22 cellular contexts compared by ENCODE assay signal in genomic region chr13:97120976-97121375, GRCh38.
DNase-seq lines count a peak whose midpoint lies in the region; ATAC-seq, FAIRE-seq and TF ChIP-seq lines count a peak whose summit lies in the region.
"Had no signal": no experiment of that assay in that cellular context is flagged by ENCODE, and none has a peak within 500 bp of the region (broad histone marks: within the 10 kb centered on the region; RNA-seq: fewer than 3 reads in every experiment).

No MANE protein-coding gene starts in this region.

- TF ChIP-seq EP300 in A549 (IDR thresholded peaks at IDR 0.05): no peak

- POLR2A ChIA-PET in A549 (lab: Yijun Ruan, JAX) (no interaction called here), HCT116 (lab: Charles Lee) (no interaction called here)

- in situ Hi-C loops in HAP-1 (cut with MboI; ENCODE audit: low sequenced_read_pairs): loop anchor here (10.0 kb wide), 1 partner anchor 234 kb away; no protein-coding TSS in a partner anchor

- H3K9ac ChIP-seq in HCT116 (ENCODE audit: low read length): no peak overlapping the region
- H3K9ac ChIP-seq in keratinocyte (ENCODE audit: control insufficient read depth, extremely low read depth, insufficient read depth, low read length): no peak overlapping the region
- H3K9ac ChIP-seq: GM23248 had no signal

- no peaks in the 10 kb centered on the region for H4K20me1 ChIP-seq in HCT116 (ENCODE audit: insufficient read depth)
- H4K20me1 ChIP-seq in keratinocyte (ENCODE audit: control insufficient read depth, extremely low read depth, insufficient read depth, low read length): no peaks in the 10 kb centered on the region

- peaks cover 71% of the 10 kb centered on the region for H3K4me1 ChIP-seq in A549
- peaks cover 57 to 71% of the 10 kb centered on the region in 2 experiments for H3K4me1 ChIP-seq in HCT116 (ENCODE audit: control insufficient read depth in 1 of 2, insufficient read depth in 2 of 2, low read length in 2 of 2)
- peaks cover 53% of the 10 kb centered on the region for H3K4me1 ChIP-seq in keratinocyte (ENCODE audit: control insufficient read depth, extremely low read depth, insufficient read depth, low read length)
- H3K4me1 ChIP-seq in HAP-1: peaks cover 19% of the 10 kb centered on the region

- H3K9me2 ChIP-seq in HCT116 (ENCODE audit: insufficient read depth): no peaks in the 10 kb centered on the region

- TF ChIP-seq POLR2A in A549 (IDR thresholded peaks at IDR 0.05; ENCODE audit: low read length) (no peak), HCT116 (IDR thresholded peaks at IDR 0.05; ENCODE audit: borderline replicate concordance, extremely low read depth, insufficient read depth, insufficient read length) (no peak)

- H3K36me3 ChIP-seq in HCT116 (ENCODE audit: control insufficient read depth in 1 of 2, insufficient read depth in 2 of 2, low read length in 2 of 2): no peaks in the 10 kb centered on the region
- no peaks in the 10 kb centered on the region for H3K36me3 ChIP-seq in keratinocyte (ENCODE audit: control insufficient read depth in 2 of 2, extremely low read depth in 1 of 2, insufficient read depth in 2 of 2, low read length in 2 of 2)
- H3K36me3 ChIP-seq in HAP-1 (replicated peaks): no peaks in the 10 kb centered on the region

- DNase-seq in A549 (ENCODE audit: low read depth in 1 of 2, low spot score in 1 of 2): no peak
- DNase-seq in HCT116 (ENCODE audit: low read depth, low spot score): no peak
- peak; percentile 40 for DNase-seq in keratinocyte (ENCODE audit: low read depth, low spot score)
- DNase-seq in ecto neural progenitor cell (ENCODE audit: low spot score): no peak
- DNase-seq in HAP-1 (ENCODE audit: low spot score in 2 of 2): no peak
- DNase-seq: CD4-positive, CD25-positive, alpha-beta regulatory T cell; DMS 273 treated with DMSO at 0.1 percent for 48 hours; DND-41; H9; KG1; NCI-H1694; NCI-H2081; NCI-H2171; NCI-H524 treated with DMSO at 0.1 percent for 48 hours; NCI-H82; OCI-M1; SIG-M5 had no signal

- CTCF ChIA-PET in A549 (lab: Yijun Ruan, JAX) (interaction anchor here (1.2 to 3.8 kb wide), 2 partner anchors 11 to 224 kb away, joined by 3 to 20 read pairs; no protein-coding TSS in a partner anchor), HCT116 (lab: Charles Lee) (interaction anchor here (0.9 kb wide), 1 partner anchor 11 kb away, joined by 3 read pairs; no protein-coding TSS in a partner anchor)

- H3K27me3 ChIP-seq in HCT116 (ENCODE audit: insufficient read depth, low read length) (no peaks in the 10 kb centered on the region), keratinocyte (ENCODE audit: control insufficient read depth, extremely low read depth, insufficient read depth, low read length) (no peaks in the 10 kb centered on the region), HAP-1 (ENCODE audit: low read depth) (no peaks in the 10 kb centered on the region)

- H3K4me3 ChIP-seq in A549 (no peak overlapping the region), HCT116 (replicated peaks in 1 of 2; ENCODE audit: low read depth in 1 of 2, low read length in 2 of 2) (no peak overlapping the region), keratinocyte (ENCODE audit: control insufficient read depth in 2 of 3, extremely low read depth in 1 of 3, insufficient read depth in 2 of 3, low read depth in 1 of 3, low read length in 3 of 3) (no peak overlapping the region), HAP-1 (no peak overlapping the region)
- H3K4me3 ChIP-seq: GM23248 had no signal

- H3K27ac ChIP-seq in A549 (peak overlapping the region; percentile 48 to 70; a peak in 4 of 6 replicates), HCT116 (ENCODE audit: low read depth, low read length) (no peak overlapping the region), angular gyrus (ENCODE audit: low read depth, low read length) (peak overlapping the region; percentile 69), keratinocyte (ENCODE audit: control insufficient read depth, insufficient read depth, low read length) (peak overlapping the region; percentile 63)
- H3K27ac ChIP-seq: RWPE1 had no signal

- RAD21 ChIA-PET in HCT116 (lab: Charles Lee; ENCODE audit: low non-redundant PET in 1 of 2, low total read pairs in 2 of 2, uncharacterized antibody in 2 of 2, unreplicated experiment in 2 of 2): no interaction called here

- no peak for TF ChIP-seq RAD21 in A549 (conservative IDR thresholded peaks at IDR 0.05 in 1 of 2, IDR thresholded peaks at IDR 0.05 in 1 of 2)
- TF ChIP-seq RAD21 in HCT116 (IDR thresholded peaks at IDR 0.05; ENCODE audit: low read depth): no peak

- no peaks in the 10 kb centered on the region for H3K9me1 ChIP-seq in keratinocyte (ENCODE audit: control insufficient read depth, extremely low read depth, insufficient read depth, low read length)

- no peaks in the 10 kb centered on the region for H3K9me3 ChIP-seq in A549
- no peaks in the 10 kb centered on the region for H3K9me3 ChIP-seq in HCT116 (ENCODE audit: control insufficient read depth in 1 of 2, insufficient read depth in 1 of 2, low read depth in 1 of 2, low read length in 2 of 2)
- H3K9me3 ChIP-seq in keratinocyte (ENCODE audit: control insufficient read depth, low read depth, low read length): no peaks in the 10 kb centered on the region
- no peaks in the 10 kb centered on the region for H3K9me3 ChIP-seq in HAP-1

- WGBS in A549 (ENCODE audit: missing lambda C conversion rate): 92% methylated on average over 1 of the region's 1 CpG

- no TSS peak for BruUV-seq in HCT116 (replicated peaks; lab: Mats Ljungman, UMichigan)

- dilution Hi-C loops in keratinocyte (cut with MboI; ENCODE audit: extremely low pct_ligation_motif_present, low sequenced_read_pairs): no loop called here

- H2AFZ ChIP-seq in HCT116 (ENCODE audit: low read depth, low read length, poor library complexity, severe bottlenecking) (no peak overlapping the region), keratinocyte (ENCODE audit: control insufficient read depth, low read length) (no peak overlapping the region)
- H2AFZ ChIP-seq: GM23248 had no signal

- TF ChIP-seq CTCF in A549 (IDR thresholded peaks at IDR 0.05) (no peak), HCT116 (IDR thresholded peaks at IDR 0.05 in 2 of 3, conservative IDR thresholded peaks at IDR 0.05 in 1 of 3; ENCODE audit: borderline replicate concordance in 1 of 3, insufficient read depth in 1 of 3, low read depth in 2 of 3, low read length in 2 of 3) (no peak), keratinocyte (optimal IDR thresholded peaks at IDR 0.05 in 1 of 3, IDR thresholded peaks at IDR 0.05 in 1 of 3, conservative IDR thresholded peaks at IDR 0.05 in 1 of 3; ENCODE audit: extremely low read depth in 1 of 3, insufficient read depth in 2 of 3, low read length in 3 of 3) (no peak)

- no peak for FAIRE-seq in A549 (lab: Jason Lieb, UNC)
- FAIRE-seq in keratinocyte (lab: Jason Lieb, UNC): no peak
- FAIRE-seq: GM12891 had no signal

- H3K4me2 ChIP-seq in A549: no peak overlapping the region; the same call in 2 of the 3 replicates
- H3K4me2 ChIP-seq in HCT116 (ENCODE audit: low read length): peak overlapping the region; percentile 67; the same call in 1 of the 2 replicates
- H3K4me2 ChIP-seq in keratinocyte (ENCODE audit: control insufficient read depth, extremely low read depth, insufficient read depth, low read depth, low read length): no peak overlapping the region

- ATAC-seq in A549 (no peak), HCT116 (no peak), HG03439 (IDR thresholded peaks at IDR 0.05; ENCODE audit: unreplicated experiment) (no peak)

- intact Hi-C loops in HCT116 (cut with micrococcal nuclease): no loop called here

- H3K79me2 ChIP-seq in HCT116 (ENCODE audit: insufficient read depth, low read length) (no peaks in the 10 kb centered on the region), keratinocyte (ENCODE audit: control insufficient read depth, insufficient read depth, low read length) (no peaks in the 10 kb centered on the region)

TF ChIP-seq in A549, 52 proteins besides CTCF, POLR2A, EP300 and RAD21 (continues in another document):
- TF ChIP-seq RCOR1 (IDR thresholded peaks at IDR 0.05; ENCODE audit: low read depth, low read length) (no peak), SREBF2 (IDR thresholded peaks at IDR 0.05) (no peak)

TF ChIP-seq in HCT116, 20 proteins besides CTCF, POLR2A, EP300 and RAD21:
- TF ChIP-seq EZH2 (IDR thresholded peaks at IDR 0.05) (no peak), ZFX (IDR thresholded peaks at IDR 0.05) (no peak), SRF (IDR thresholded peaks at IDR 0.05; ENCODE audit: low read depth) (no peak), EZH2phosphoT487 (IDR thresholded peaks at IDR 0.05; ENCODE audit: borderline replicate concordance) (no peak), POLR2AphosphoS5 (IDR thresholded peaks at IDR 0.05; ENCODE audit: low read depth, low read length) (no peak), JUND (IDR thresholded peaks at IDR 0.05) (no peak), CEBPB (IDR thresholded peaks at IDR 0.05; ENCODE audit: low read depth) (no peak)
